ENCODE assay signal across 13 cellular contexts in genomic region chr4:100907465-100908454, GRCh38.
DNase-seq lines count a peak whose midpoint lies in the region; ATAC-seq and TF ChIP-seq lines count a peak whose summit lies in the region.
"Had no signal": no experiment of that assay in that cellular context is flagged by ENCODE, and none has a peak within 500 bp of the region (broad histone marks: within the 10 kb centered on the region; RNA-seq: fewer than 3 reads in every experiment).

No MANE protein-coding gene starts in this region.

- ATAC-seq in activated CD8-positive, alpha-beta T cell treated with anti-CD3 and anti-CD28 coated beads for 36 hours: no peak
- no peak for ATAC-seq in activated CD8-positive, alpha-beta T cell treated with anti-CD3 and anti-CD28 coated beads, Interleukin-2, amount 10 ng/mL, durations not matched to agents 7 days and 5 days
- no peak for ATAC-seq in RWPE2 (ENCODE audit: low read depth)
- ATAC-seq: stimulated activated naive CD8-positive, alpha-beta T cell treated with anti-CD3 and anti-CD28 coated beads, Interleukin-15, amount 100 ng/mL, for 72 hours had no signal

- intact Hi-C loops in activated CD8-positive, alpha-beta T cell treated with anti-CD3 and anti-CD28 coated beads for 36 hours (cut with micrococcal nuclease): no loop called here
- intact Hi-C loops in transverse colon (cut with DNase I; ENCODE audit: low total_unique reads): no loop called here

- H3K36me3 Mint-ChIP-seq in activated CD8-positive, alpha-beta T cell treated with anti-CD3 and anti-CD28 coated beads for 36 hours (ENCODE audit: low read depth): no peaks in the 10 kb centered on the region
- H3K36me3 Mint-ChIP-seq in activated CD8-positive, alpha-beta T cell treated with anti-CD3 and anti-CD28 coated beads, Interleukin-2, amount 10 ng/mL, durations not matched to agents 7 days and 5 days (ENCODE audit: low read depth): no peaks in the 10 kb centered on the region

- H3K9me3 ChIP-seq in RWPE2 (ENCODE audit: severe bottlenecking) (no peaks in the 10 kb centered on the region), transverse colon (no peaks in the 10 kb centered on the region)

- CTCF ChIA-PET in activated CD8-positive, alpha-beta T cell treated with anti-CD3 and anti-CD28 coated beads for 36 hours (lab: Charles Lee): no interaction called here
- CTCF ChIA-PET in activated CD8-positive, alpha-beta T cell treated with anti-CD3 and anti-CD28 coated beads, Interleukin-2, amount 10 ng/mL, durations not matched to agents 7 days and 5 days (lab: Charles Lee): no interaction called here

- H3K36me3 ChIP-seq in RWPE2 (ENCODE audit: low read depth): no peaks in the 10 kb centered on the region
- H3K36me3 ChIP-seq in transverse colon: no peaks in the 10 kb centered on the region

- H3K4me3 ChIP-seq in RWPE2 (ENCODE audit: severe bottlenecking) (no peak overlapping the region), transverse colon (no peak overlapping the region)

- H3K4me3 Mint-ChIP-seq in activated CD8-positive, alpha-beta T cell treated with anti-CD3 and anti-CD28 coated beads for 36 hours: no peak overlapping the region
- H3K4me3 Mint-ChIP-seq in activated CD8-positive, alpha-beta T cell treated with anti-CD3 and anti-CD28 coated beads, Interleukin-2, amount 10 ng/mL, durations not matched to agents 7 days and 5 days: no peak overlapping the region
- H3K4me3 Mint-ChIP-seq: stimulated activated naive CD8-positive, alpha-beta T cell treated with anti-CD3 and anti-CD28 coated beads, Interleukin-15, amount 100 ng/mL, for 72 hours had no signal

- no peaks in the 10 kb centered on the region for H3K9me3 Mint-ChIP-seq in activated CD8-positive, alpha-beta T cell treated with anti-CD3 and anti-CD28 coated beads for 36 hours
- no peaks in the 10 kb centered on the region for H3K9me3 Mint-ChIP-seq in activated CD8-positive, alpha-beta T cell treated with anti-CD3 and anti-CD28 coated beads, Interleukin-2, amount 10 ng/mL, durations not matched to agents 7 days and 5 days (ENCODE audit: insufficient read depth)
- H3K9me3 Mint-ChIP-seq: stimulated activated naive CD8-positive, alpha-beta T cell treated with anti-CD3 and anti-CD28 coated beads, Interleukin-15, amount 100 ng/mL, for 72 hours had no signal

- H3K4me1 Mint-ChIP-seq in activated CD8-positive, alpha-beta T cell treated with anti-CD3 and anti-CD28 coated beads for 36 hours (ENCODE audit: low read depth): no peaks in the 10 kb centered on the region
- H3K4me1 Mint-ChIP-seq in activated CD8-positive, alpha-beta T cell treated with anti-CD3 and anti-CD28 coated beads, Interleukin-2, amount 10 ng/mL, durations not matched to agents 7 days and 5 days (ENCODE audit: low read depth): no peaks in the 10 kb centered on the region
- H3K4me1 Mint-ChIP-seq: stimulated activated naive CD8-positive, alpha-beta T cell treated with anti-CD3 and anti-CD28 coated beads, Interleukin-15, amount 100 ng/mL, for 72 hours had no signal

- TF ChIP-seq CTCF in activated CD8-positive, alpha-beta T cell treated with anti-CD3 and anti-CD28 coated beads for 36 hours (IDR thresholded peaks at IDR 0.05): peak; percentile 45
- TF ChIP-seq CTCF in RWPE2 (IDR thresholded peaks at IDR 0.05; ENCODE audit: poor library complexity, severe bottlenecking) (peak; percentile 75), transverse colon (IDR thresholded peaks at IDR 0.05) (peak in 4 of 5 experiments; percentile 20 to 38 (median 24))

- H3K4me1 ChIP-seq in RWPE2 (ENCODE audit: insufficient read depth, poor library complexity, severe bottlenecking) (no peaks in the 10 kb centered on the region), transverse colon (no peaks in the 10 kb centered on the region)
- H3K4me1 ChIP-seq: parathyroid adenoma had no signal

- H3K27ac ChIP-seq in RWPE2 (ENCODE audit: poor library complexity, severe bottlenecking) (no peak overlapping the region), transverse colon (no peak overlapping the region)
- H3K27ac ChIP-seq: parathyroid adenoma had no signal

- peaks cover 4% of the 10 kb centered on the region for H3K27me3 Mint-ChIP-seq in activated CD8-positive, alpha-beta T cell treated with anti-CD3 and anti-CD28 coated beads for 36 hours
- peaks cover 12% of the 10 kb centered on the region for H3K27me3 Mint-ChIP-seq in activated CD8-positive, alpha-beta T cell treated with anti-CD3 and anti-CD28 coated beads, Interleukin-2, amount 10 ng/mL, durations not matched to agents 7 days and 5 days (ENCODE audit: low read depth)

- no peak for DNase-seq in activated CD8-positive, alpha-beta T cell treated with anti-CD3 and anti-CD28 coated beads for 36 hours
- DNase-seq in activated CD8-positive, alpha-beta T cell treated with anti-CD3 and anti-CD28 coated beads, Interleukin-2, amount 10 ng/mL, durations not matched to agents 7 days and 5 days: no peak
- DNase-seq in RWPE2 (ENCODE audit: low spot score) (no peak), foreskin melanocyte (peak; percentile 9), transverse colon (no peak), NCI-H345 treated with DMSO at 0.1 percent for 48 hours (lab: John Stamatoyannopoulos, UW; ENCODE audit: unreplicated experiment) (no peak), GM19240 (ENCODE audit: insufficient read length, low spot score) (no peak), activated gamma-delta T cell (lab: John Stamatoyannopoulos, UW) (no peak)
- DNase-seq: cortex of kidney; GOT3; NCI-H1417 treated with DMSO at 0.1 percent for 48 hours; stimulated activated naive CD8-positive, alpha-beta T cell treated with anti-CD3 and anti-CD28 coated beads, Interleukin-15, amount 100 ng/mL, for 72 hours had no signal

- in situ Hi-C loops in transverse colon (cut with MboI; ENCODE audit: low pct_ligation_motif_present in 1 of 4, low pct_unique_long_range_greater_than_20kb in 1 of 4, low sequenced_read_pairs in 3 of 4): no loop called here

- POLR2A ChIA-PET in activated CD8-positive, alpha-beta T cell treated with anti-CD3 and anti-CD28 coated beads for 36 hours (lab: Charles Lee): no interaction called here
- POLR2A ChIA-PET in activated CD8-positive, alpha-beta T cell treated with anti-CD3 and anti-CD28 coated beads, Interleukin-2, amount 10 ng/mL, durations not matched to agents 7 days and 5 days (lab: Charles Lee): no interaction called here

- H3K27ac Mint-ChIP-seq in activated CD8-positive, alpha-beta T cell treated with anti-CD3 and anti-CD28 coated beads for 36 hours: no peak overlapping the region
- no peak overlapping the region for H3K27ac Mint-ChIP-seq in activated CD8-positive, alpha-beta T cell treated with anti-CD3 and anti-CD28 coated beads, Interleukin-2, amount 10 ng/mL, durations not matched to agents 7 days and 5 days
- H3K27ac Mint-ChIP-seq: stimulated activated naive CD8-positive, alpha-beta T cell treated with anti-CD3 and anti-CD28 coated beads, Interleukin-15, amount 100 ng/mL, for 72 hours had no signal

- TF ChIP-seq EP300 in transverse colon (IDR thresholded peaks at IDR 0.05; ENCODE audit: low read depth): no peak

- no peak for TF ChIP-seq POLR2A in transverse colon (IDR thresholded peaks at IDR 0.05)

- 54 to 66% methylated on average over 3 of the region's 3 CpGs for WGBS in transverse colon (ENCODE audit: low coverage in 1 of 2), 2 donors

- H3K27me3 ChIP-seq in RWPE2 (ENCODE audit: insufficient read depth, poor library complexity, severe bottlenecking): no peaks in the 10 kb centered on the region
- H3K27me3 ChIP-seq in transverse colon: no peaks in the 10 kb centered on the region

Comparison
In these comparisons a context has a peak if more than half of its experiments do, and no peak if none do; other contexts are left out.
1. CTCF ChIP-seq: peak in every context shown above with its lines; median percentile 75 in RWPE2; 45 in activated CD8-positive, alpha-beta T cell treated with anti-CD3 and anti-CD28 coated beads for 36 hours; 24 in transverse colon.